2 cellular contexts compared by ENCODE assay signal in genomic region chr19:7762719-7763293, GRCh38.
TF ChIP-seq lines count a peak whose summit lies in the region.

TSS of gene CLEC4M (plus strand) at chr19:7763243. CDS start at chr19:7763267, 24 bp downstream.

TF ChIP-seq in GM23338, 12 proteins besides CTCF, POLR2A, EP300 and RAD21:
- TF ChIP-seq POLR2AphosphoS5 (IDR thresholded peaks at IDR 0.05; ENCODE audit: low read depth): no peak
- no peak for TF ChIP-seq STAT1 (IDR thresholded peaks at IDR 0.05; ENCODE audit: unreplicated experiment)
- TF ChIP-seq ZNF331 (CRISPR knock-in tag; IDR thresholded peaks at IDR 0.05; ENCODE audit: low read depth): no peak
- TF ChIP-seq ZNF462 (CRISPR knock-in tag; IDR thresholded peaks at IDR 0.05): no peak
- no peak for TF ChIP-seq ETS1 (IDR thresholded peaks at IDR 0.05)

TF ChIP-seq in H1, 55 proteins besides CTCF, POLR2A, EP300 and RAD21:
- TF ChIP-seq SRF (IDR thresholded peaks at IDR 0.05; ENCODE audit: low read depth, low read length) (no peak), SIN3A (conservative IDR thresholded peaks at IDR 0.05 in 1 of 2, IDR thresholded peaks at IDR 0.05 in 1 of 2; ENCODE audit: low read depth in 1 of 2, low read length in 2 of 2) (no peak), SAP30 (IDR thresholded peaks at IDR 0.05; ENCODE audit: insufficient read depth, insufficient replicate concordance, low read length) (no peak)
